16 cellular contexts compared by ENCODE assay signal in genomic region chr10:120804020-120804419, GRCh38.
"Had no signal": no experiment of that assay in that cellular context is flagged by ENCODE, and none has a peak within 500 bp of the region (broad histone marks: within the 10 kb centered on the region; RNA-seq: fewer than 3 reads in every experiment).

No MANE protein-coding gene starts in this region.

- DNase-seq: dermis blood vessel endothelial cell; erythroblast; foreskin keratinocyte; immature natural killer cell; left ventricle myocardium inferior; mesenchymal stem cell; naive B cell; occipital lobe; pancreas; right cardiac atrium; stimulated activated CD4-positive, alpha-beta T cell treated with anti-CD3 and anti-CD28 coated beads, Interleukin-2, amount 100 ng/mL, for 48 hours; stimulated activated naive CD8-positive, alpha-beta T cell treated with anti-CD3 and anti-CD28 coated beads, Interleukin-15, Interleukin-2, amounts not matched to agents 100 U/mL and 50 U/mL, for 24 hours; thyroid gland had no signal

- H3K27me3 ChIP-seq: pancreas, thyroid gland had no signal

- H3K36me3 ChIP-seq: left ventricle myocardium inferior, pancreas, suprapubic skin, thyroid gland had no signal

- H3K4me2 ChIP-seq: smooth muscle cell had no signal

- ATAC-seq: foreskin keratinocyte; pancreas; right cardiac atrium; stimulated activated naive CD8-positive, alpha-beta T cell treated with anti-CD3 and anti-CD28 coated beads, Interleukin-15, Interleukin-2, amounts not matched to agents 100 U/mL and 50 U/mL, for 24 hours had no signal

- H3K9me3 ChIP-seq: left ventricle myocardium inferior, pancreas, suprapubic skin, thyroid gland had no signal

- H3K4me1 ChIP-seq: foreskin keratinocyte, left ventricle myocardium inferior, pancreas, suprapubic skin, thyroid gland had no signal

- H3K4me3 ChIP-seq: left ventricle myocardium inferior, lung, pancreas, smooth muscle cell, suprapubic skin, thyroid gland had no signal

- H3K27ac ChIP-seq: foreskin keratinocyte, left ventricle myocardium inferior, pancreas, suprapubic skin, thyroid gland had no signal
